In genomic region chr13:96524398-96525020, GRCh38 we compare ENCODE assay signal across 7 cellular contexts.
DNase-seq lines count a peak whose midpoint lies in the region; ATAC-seq and TF ChIP-seq lines count a peak whose summit lies in the region.
"Not testable (repeated sequence)": the region's sequence is repeated elsewhere in the genome, so short reads cannot be mapped to it uniquely, and the experiment has no call there.

No MANE protein-coding gene starts in this region.

- H3K9me3 ChIP-seq in NT2/D1 (ENCODE audit: insufficient read depth, low read length); mucosa of descending colon: not testable (repeated sequence)
- peaks cover 0 to 18% (median 0%) of the 10 kb centered on the region in 8 donors for H3K9me3 ChIP-seq in spleen

- POLR2A ChIA-PET in MCF 10A (lab: Yijun Ruan, JAX), result not testable (repeated sequence)

- CTCF ChIA-PET in MCF 10A (lab: Yijun Ruan, JAX), result interaction anchor here (1.1 kb wide), 1 partner anchor 505 kb away, joined by 3 read pairs; no protein-coding TSS in a partner anchor

- H3K9ac ChIP-seq in NT2/D1 (ENCODE audit: insufficient read length, low read depth), result not testable (repeated sequence)

- H3K4me3 Mint-ChIP-seq in MCF 10A (ENCODE audit: unreplicated experiment), result not testable (repeated sequence)

- TF ChIP-seq POLR2A in spleen (IDR thresholded peaks at IDR 0.05), result not testable (repeated sequence)

- H3K27me3 Mint-ChIP-seq in MCF 10A (ENCODE audit: insufficient read depth, unreplicated experiment), result not testable (repeated sequence)

- not testable (repeated sequence) for H3K4me1 ChIP-seq in NT2/D1 (ENCODE audit: insufficient read depth, insufficient read length); mucosa of descending colon (ENCODE audit: low read depth); spleen

- not testable (repeated sequence) for TF ChIP-seq CTCF in MCF 10A (IDR thresholded peaks at IDR 0.05; ENCODE audit: unreplicated experiment); epithelial cell of esophagus (IDR thresholded peaks at IDR 0.05; ENCODE audit: insufficient read depth, low read depth, low read length, missing control alignments); mucosa of descending colon (IDR thresholded peaks at IDR 0.05); spleen (IDR thresholded peaks at IDR 0.05 in 8 of 11, conservative IDR thresholded peaks at IDR 0.05 in 3 of 11)

- peaks cover 15% of the 10 kb centered on the region for H3K9me3 Mint-ChIP-seq in MCF 10A (ENCODE audit: unreplicated experiment)

- not testable (repeated sequence) for H3K4me3 ChIP-seq in NT2/D1 (ENCODE audit: insufficient read length, low read depth); epithelial cell of esophagus (ENCODE audit: low read length); mucosa of descending colon; spleen

- peak; percentile 16 for DNase-seq in ELF-1 (ENCODE audit: low read depth, low spot score)
- DNase-seq in NT2/D1 (ENCODE audit: low read depth, low spot score), result peak; percentile 8
- peak; percentile 74 for DNase-seq in MCF 10A (ENCODE audit: unreplicated experiment)
- peak; percentile 48 for DNase-seq in ecto neural progenitor cell (ENCODE audit: low spot score)
- peak; percentile 72 for DNase-seq in epithelial cell of esophagus (ENCODE audit: low read depth)
- DNase-seq in mucosa of descending colon, result peak in 2 of 3 donors; percentile 13 to 34
- peak; percentile 56 for DNase-seq in spleen

- not testable (repeated sequence) for H3K27me3 ChIP-seq in NT2/D1 (ENCODE audit: insufficient read depth, insufficient read length); spleen (replicated peaks in 1 of 7)

- H3K36me3 Mint-ChIP-seq in MCF 10A (ENCODE audit: insufficient read depth, unreplicated experiment), result not testable (repeated sequence)

- WGBS in spleen, 5 donors, result 83 to 91% (median 89%) methylated on average over 10 to 11 of the region's 11 CpGs

- intact Hi-C loops in MCF 10A (cut with micrococcal nuclease); mucosa of descending colon (cut with DNase I, micrococcal nuclease); spleen (cut with DNase I; ENCODE audit: low total_unique reads): not testable (repeated sequence)

- not testable (repeated sequence) for H3K4me1 Mint-ChIP-seq in MCF 10A (ENCODE audit: insufficient read depth, unreplicated experiment)

- not testable (repeated sequence) for H3K27ac Mint-ChIP-seq in MCF 10A (ENCODE audit: low read depth, unreplicated experiment)

- BruUV-seq in MCF 10A (replicated peaks; lab: Mats Ljungman, UMichigan), result not testable (repeated sequence)

- not testable (repeated sequence) for ATAC-seq in mucosa of descending colon

- H3K27ac ChIP-seq in spleen, result not testable (repeated sequence)

- not testable (repeated sequence) for H3K36me3 ChIP-seq in NT2/D1 (ENCODE audit: insufficient read depth, insufficient read length, low read length); mucosa of descending colon (ENCODE audit: low read depth); spleen

Comparison
In these comparisons a context has a peak if more than half of its experiments do, and no peak if none do; other contexts are left out.
1. DNase-seq: peak in every context shown above with its lines; median percentile 74 in MCF 10A; 72 in epithelial cell of esophagus; 56 in spleen; 48 in ecto neural progenitor cell; 24 in mucosa of descending colon; 16 in ELF-1; 8 in NT2/D1.